3 cellular contexts compared by ENCODE assay signal in the genomic region with DNA sequence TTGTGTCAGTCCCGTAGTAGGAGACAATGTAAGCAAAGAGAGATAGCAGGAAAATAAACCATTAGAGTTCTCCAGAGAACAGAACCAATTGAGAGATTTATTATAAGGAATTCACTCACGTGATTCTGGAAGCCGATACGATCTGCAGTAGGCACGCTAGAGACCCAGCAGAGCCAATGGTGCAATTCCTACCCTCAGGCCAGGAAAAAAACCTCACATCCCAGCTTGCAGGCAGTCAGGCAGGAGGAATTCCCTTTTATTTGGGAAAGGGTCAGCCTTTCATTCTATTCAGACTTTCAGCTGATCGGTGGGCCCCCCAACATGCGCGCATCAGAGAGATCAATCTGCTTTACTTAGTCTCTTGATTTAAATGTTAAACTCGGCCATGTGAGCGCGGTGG.
TF ChIP-seq lines count a peak whose summit lies in the region.

No MANE protein-coding gene starts in this region.

TF ChIP-seq in SK-N-SH, 30 proteins besides CTCF, POLR2A, EP300 and RAD21:
- TF ChIP-seq RXRA (IDR thresholded peaks at IDR 0.05; ENCODE audit: borderline replicate concordance, low read depth) (no peak), JUND (IDR thresholded peaks at IDR 0.05) (no peak), NRF1 (IDR thresholded peaks at IDR 0.05; ENCODE audit: low read depth, low read length) (no peak), FOXM1 (IDR thresholded peaks at IDR 0.05; ENCODE audit: low read depth) (no peak), POLR2AphosphoS5 (IDR thresholded peaks at IDR 0.05; ENCODE audit: low read depth, low read length) (no peak), FOXJ3 (CRISPR knock-in tag; IDR thresholded peaks at IDR 0.05) (no peak), FOSL2 (IDR thresholded peaks at IDR 0.05; ENCODE audit: borderline replicate concordance, low read depth) (no peak), GABPA (IDR thresholded peaks at IDR 0.05; ENCODE audit: low read depth) (no peak), TEAD4 (IDR thresholded peaks at IDR 0.05; ENCODE audit: borderline replicate concordance, insufficient read depth) (no peak), CHD2 (IDR thresholded peaks at IDR 0.05; ENCODE audit: low read length, partially characterized antibody) (no peak), USF2 (IDR thresholded peaks at IDR 0.05; ENCODE audit: borderline replicate concordance, low read depth, low read length) (no peak), GATA2 (CRISPR knock-in tag; IDR thresholded peaks at IDR 0.05) (no peak), ELF1 (IDR thresholded peaks at IDR 0.05) (no peak), PBX3 (IDR thresholded peaks at IDR 0.05) (no peak)
- TF ChIP-seq, protein P1, sequence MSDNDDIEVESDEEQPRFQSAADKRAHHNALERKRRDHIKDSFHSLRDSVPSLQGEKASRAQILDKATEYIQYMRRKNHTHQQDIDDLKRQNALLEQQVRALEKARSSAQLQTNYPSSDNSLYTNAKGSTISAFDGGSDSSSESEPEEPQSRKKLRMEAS (IDR thresholded peaks at IDR 0.05; ENCODE audit: low read depth) = no peak
- TF ChIP-seq, protein P2, sequence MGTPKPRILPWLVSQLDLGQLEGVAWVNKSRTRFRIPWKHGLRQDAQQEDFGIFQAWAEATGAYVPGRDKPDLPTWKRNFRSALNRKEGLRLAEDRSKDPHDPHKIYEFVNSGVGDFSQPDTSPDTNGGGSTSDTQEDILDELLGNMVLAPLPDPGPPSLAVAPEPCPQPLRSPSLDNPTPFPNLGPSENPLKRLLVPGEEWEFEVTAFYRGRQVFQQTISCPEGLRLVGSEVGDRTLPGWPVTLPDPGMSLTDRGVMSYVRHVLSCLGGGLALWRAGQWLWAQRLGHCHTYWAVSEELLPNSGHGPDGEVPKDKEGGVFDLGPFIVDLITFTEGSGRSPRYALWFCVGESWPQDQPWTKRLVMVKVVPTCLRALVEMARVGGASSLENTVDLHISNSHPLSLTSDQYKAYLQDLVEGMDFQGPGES (IDR thresholded peaks at IDR 0.05; ENCODE audit: low read depth, low read length) = no peak
- TF ChIP-seq, protein P3, sequence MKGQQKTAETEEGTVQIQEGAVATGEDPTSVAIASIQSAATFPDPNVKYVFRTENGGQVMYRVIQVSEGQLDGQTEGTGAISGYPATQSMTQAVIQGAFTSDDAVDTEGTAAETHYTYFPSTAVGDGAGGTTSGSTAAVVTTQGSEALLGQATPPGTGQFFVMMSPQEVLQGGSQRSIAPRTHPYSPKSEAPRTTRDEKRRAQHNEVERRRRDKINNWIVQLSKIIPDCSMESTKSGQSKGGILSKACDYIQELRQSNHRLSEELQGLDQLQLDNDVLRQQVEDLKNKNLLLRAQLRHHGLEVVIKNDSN (IDR thresholded peaks at IDR 0.05; ENCODE audit: borderline replicate concordance, low read depth) = no peak

TF ChIP-seq in SK-N-SH treated with all-trans-retinoic acid at 6 μM for 48 hours, 23 proteins besides CTCF, POLR2A, EP300 and RAD21:
- TF ChIP-seq ZNF565 (CRISPR knock-in tag; conservative IDR thresholded peaks at IDR 0.05; ENCODE audit: low read depth) = no peak
- TF ChIP-seq, protein P4, sequence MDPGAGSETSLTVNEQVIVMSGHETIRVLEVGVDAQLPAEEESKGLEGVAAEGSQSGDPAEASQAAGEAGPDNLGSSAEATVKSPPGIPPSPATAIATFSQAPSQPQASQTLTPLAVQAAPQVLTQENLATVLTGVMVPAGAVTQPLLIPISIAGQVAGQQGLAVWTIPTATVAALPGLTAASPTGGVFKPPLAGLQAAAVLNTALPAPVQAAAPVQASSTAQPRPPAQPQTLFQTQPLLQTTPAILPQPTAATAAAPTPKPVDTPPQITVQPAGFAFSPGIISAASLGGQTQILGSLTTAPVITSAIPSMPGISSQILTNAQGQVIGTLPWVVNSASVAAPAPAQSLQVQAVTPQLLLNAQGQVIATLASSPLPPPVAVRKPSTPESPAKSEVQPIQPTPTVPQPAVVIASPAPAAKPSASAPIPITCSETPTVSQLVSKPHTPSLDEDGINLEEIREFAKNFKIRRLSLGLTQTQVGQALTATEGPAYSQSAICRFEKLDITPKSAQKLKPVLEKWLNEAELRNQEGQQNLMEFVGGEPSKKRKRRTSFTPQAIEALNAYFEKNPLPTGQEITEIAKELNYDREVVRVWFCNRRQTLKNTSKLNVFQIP (CRISPR knock-in tag; IDR thresholded peaks at IDR 0.05; ENCODE audit: borderline replicate concordance, low read depth) = no peak
- no peak for TF ChIP-seq ZFP3 (CRISPR knock-in tag; IDR thresholded peaks at IDR 0.05)
- TF ChIP-seq ZNF8 (CRISPR knock-in tag; IDR thresholded peaks at IDR 0.05) = no peak
- TF ChIP-seq ARNTL (CRISPR knock-in tag; IDR thresholded peaks at IDR 0.05; ENCODE audit: borderline replicate concordance, low read depth) = no peak
- TF ChIP-seq ESRRG (CRISPR knock-in tag; IDR thresholded peaks at IDR 0.05) = no peak
- TF ChIP-seq, protein P5, sequence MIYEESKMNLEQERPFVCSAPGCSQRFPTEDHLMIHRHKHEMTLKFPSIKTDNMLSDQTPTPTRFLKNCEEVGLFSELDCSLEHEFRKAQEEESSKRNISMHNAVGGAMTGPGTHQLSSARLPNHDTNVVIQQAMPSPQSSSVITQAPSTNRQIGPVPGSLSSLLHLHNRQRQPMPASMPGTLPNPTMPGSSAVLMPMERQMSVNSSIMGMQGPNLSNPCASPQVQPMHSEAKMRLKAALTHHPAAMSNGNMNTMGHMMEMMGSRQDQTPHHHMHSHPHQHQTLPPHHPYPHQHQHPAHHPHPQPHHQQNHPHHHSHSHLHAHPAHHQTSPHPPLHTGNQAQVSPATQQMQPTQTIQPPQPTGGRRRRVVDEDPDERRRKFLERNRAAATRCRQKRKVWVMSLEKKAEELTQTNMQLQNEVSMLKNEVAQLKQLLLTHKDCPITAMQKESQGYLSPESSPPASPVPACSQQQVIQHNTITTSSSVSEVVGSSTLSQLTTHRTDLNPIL (CRISPR knock-in tag; IDR thresholded peaks at IDR 0.05; ENCODE audit: low read depth) = no peak
- no peak for TF ChIP-seq ISL1 (CRISPR knock-in tag; IDR thresholded peaks at IDR 0.05)
- TF ChIP-seq, protein P6, sequence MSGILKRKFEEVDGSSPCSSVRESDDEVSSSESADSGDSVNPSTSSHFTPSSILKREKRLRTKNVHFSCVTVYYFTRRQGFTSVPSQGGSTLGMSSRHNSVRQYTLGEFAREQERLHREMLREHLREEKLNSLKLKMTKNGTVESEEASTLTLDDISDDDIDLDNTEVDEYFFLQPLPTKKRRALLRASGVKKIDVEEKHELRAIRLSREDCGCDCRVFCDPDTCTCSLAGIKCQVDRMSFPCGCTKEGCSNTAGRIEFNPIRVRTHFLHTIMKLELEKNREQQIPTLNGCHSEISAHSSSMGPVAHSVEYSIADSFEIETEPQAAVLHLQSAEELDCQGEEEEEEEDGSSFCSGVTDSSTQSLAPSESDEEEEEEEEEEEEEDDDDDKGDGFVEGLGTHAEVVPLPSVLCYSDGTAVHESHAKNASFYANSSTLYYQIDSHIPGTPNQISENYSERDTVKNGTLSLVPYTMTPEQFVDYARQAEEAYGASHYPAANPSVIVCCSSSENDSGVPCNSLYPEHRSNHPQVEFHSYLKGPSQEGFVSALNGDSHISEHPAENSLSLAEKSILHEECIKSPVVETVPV (CRISPR knock-in tag; IDR thresholded peaks at IDR 0.05) = no peak
- TF ChIP-seq ZFP30 (CRISPR knock-in tag; IDR thresholded peaks at IDR 0.05) = no peak
- no peak for TF ChIP-seq TOX (CRISPR knock-in tag; IDR thresholded peaks at IDR 0.05; ENCODE audit: borderline replicate concordance)
- TF ChIP-seq ZNF70 (CRISPR knock-in tag; IDR thresholded peaks at IDR 0.05) = no peak
- TF ChIP-seq GLIS3 (CRISPR knock-in tag; IDR thresholded peaks at IDR 0.05) = no peak
- no peak for TF ChIP-seq ZC3H10 (CRISPR knock-in tag; IDR thresholded peaks at IDR 0.05)
- TF ChIP-seq CSDC2 (CRISPR knock-in tag; IDR thresholded peaks at IDR 0.05) = no peak
- no peak for TF ChIP-seq PPARA (CRISPR knock-in tag; IDR thresholded peaks at IDR 0.05; ENCODE audit: borderline replicate concordance)
- TF ChIP-seq, protein P7, sequence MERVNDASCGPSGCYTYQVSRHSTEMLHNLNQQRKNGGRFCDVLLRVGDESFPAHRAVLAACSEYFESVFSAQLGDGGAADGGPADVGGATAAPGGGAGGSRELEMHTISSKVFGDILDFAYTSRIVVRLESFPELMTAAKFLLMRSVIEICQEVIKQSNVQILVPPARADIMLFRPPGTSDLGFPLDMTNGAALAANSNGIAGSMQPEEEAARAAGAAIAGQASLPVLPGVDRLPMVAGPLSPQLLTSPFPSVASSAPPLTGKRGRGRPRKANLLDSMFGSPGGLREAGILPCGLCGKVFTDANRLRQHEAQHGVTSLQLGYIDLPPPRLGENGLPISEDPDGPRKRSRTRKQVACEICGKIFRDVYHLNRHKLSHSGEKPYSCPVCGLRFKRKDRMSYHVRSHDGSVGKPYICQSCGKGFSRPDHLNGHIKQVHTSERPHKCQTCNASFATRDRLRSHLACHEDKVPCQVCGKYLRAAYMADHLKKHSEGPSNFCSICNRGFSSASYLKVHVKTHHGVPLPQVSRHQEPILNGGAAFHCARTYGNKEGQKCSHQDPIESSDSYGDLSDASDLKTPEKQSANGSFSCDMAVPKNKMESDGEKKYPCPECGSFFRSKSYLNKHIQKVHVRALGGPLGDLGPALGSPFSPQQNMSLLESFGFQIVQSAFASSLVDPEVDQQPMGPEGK (CRISPR knock-in tag; IDR thresholded peaks at IDR 0.05; ENCODE audit: borderline replicate concordance) = no peak

TF ChIP-seq in WTC11, 78 proteins besides CTCF, POLR2A, EP300 and RAD21:
- TF ChIP-seq, protein P8, sequence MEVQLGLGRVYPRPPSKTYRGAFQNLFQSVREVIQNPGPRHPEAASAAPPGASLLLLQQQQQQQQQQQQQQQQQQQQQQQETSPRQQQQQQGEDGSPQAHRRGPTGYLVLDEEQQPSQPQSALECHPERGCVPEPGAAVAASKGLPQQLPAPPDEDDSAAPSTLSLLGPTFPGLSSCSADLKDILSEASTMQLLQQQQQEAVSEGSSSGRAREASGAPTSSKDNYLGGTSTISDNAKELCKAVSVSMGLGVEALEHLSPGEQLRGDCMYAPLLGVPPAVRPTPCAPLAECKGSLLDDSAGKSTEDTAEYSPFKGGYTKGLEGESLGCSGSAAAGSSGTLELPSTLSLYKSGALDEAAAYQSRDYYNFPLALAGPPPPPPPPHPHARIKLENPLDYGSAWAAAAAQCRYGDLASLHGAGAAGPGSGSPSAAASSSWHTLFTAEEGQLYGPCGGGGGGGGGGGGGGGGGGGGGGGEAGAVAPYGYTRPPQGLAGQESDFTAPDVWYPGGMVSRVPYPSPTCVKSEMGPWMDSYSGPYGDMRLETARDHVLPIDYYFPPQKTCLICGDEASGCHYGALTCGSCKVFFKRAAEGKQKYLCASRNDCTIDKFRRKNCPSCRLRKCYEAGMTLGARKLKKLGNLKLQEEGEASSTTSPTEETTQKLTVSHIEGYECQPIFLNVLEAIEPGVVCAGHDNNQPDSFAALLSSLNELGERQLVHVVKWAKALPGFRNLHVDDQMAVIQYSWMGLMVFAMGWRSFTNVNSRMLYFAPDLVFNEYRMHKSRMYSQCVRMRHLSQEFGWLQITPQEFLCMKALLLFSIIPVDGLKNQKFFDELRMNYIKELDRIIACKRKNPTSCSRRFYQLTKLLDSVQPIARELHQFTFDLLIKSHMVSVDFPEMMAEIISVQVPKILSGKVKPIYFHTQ (CRISPR knock-in tag; IDR thresholded peaks at IDR 0.05) = no peak
- no peak for TF ChIP-seq ZBTB21 (CRISPR knock-in tag; IDR thresholded peaks at IDR 0.05; ENCODE audit: borderline replicate concordance)
- TF ChIP-seq, protein P9, sequence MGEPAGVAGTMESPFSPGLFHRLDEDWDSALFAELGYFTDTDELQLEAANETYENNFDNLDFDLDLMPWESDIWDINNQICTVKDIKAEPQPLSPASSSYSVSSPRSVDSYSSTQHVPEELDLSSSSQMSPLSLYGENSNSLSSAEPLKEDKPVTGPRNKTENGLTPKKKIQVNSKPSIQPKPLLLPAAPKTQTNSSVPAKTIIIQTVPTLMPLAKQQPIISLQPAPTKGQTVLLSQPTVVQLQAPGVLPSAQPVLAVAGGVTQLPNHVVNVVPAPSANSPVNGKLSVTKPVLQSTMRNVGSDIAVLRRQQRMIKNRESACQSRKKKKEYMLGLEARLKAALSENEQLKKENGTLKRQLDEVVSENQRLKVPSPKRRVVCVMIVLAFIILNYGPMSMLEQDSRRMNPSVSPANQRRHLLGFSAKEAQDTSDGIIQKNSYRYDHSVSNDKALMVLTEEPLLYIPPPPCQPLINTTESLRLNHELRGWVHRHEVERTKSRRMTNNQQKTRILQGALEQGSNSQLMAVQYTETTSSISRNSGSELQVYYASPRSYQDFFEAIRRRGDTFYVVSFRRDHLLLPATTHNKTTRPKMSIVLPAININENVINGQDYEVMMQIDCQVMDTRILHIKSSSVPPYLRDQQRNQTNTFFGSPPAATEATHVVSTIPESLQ (CRISPR knock-in tag; IDR thresholded peaks at IDR 0.05) = no peak
- no peak for TF ChIP-seq NR3C1 (CRISPR knock-in tag; conservative IDR thresholded peaks at IDR 0.05; ENCODE audit: low read depth)
- TF ChIP-seq JAZF1 (CRISPR knock-in tag; IDR thresholded peaks at IDR 0.05) = no peak
- no peak for TF ChIP-seq GRHL2 (CRISPR knock-in tag; IDR thresholded peaks at IDR 0.05; ENCODE audit: insufficient replicate concordance, severe bottlenecking)
